ENCODE assay signal across 1 cellular context in the genomic region with DNA sequence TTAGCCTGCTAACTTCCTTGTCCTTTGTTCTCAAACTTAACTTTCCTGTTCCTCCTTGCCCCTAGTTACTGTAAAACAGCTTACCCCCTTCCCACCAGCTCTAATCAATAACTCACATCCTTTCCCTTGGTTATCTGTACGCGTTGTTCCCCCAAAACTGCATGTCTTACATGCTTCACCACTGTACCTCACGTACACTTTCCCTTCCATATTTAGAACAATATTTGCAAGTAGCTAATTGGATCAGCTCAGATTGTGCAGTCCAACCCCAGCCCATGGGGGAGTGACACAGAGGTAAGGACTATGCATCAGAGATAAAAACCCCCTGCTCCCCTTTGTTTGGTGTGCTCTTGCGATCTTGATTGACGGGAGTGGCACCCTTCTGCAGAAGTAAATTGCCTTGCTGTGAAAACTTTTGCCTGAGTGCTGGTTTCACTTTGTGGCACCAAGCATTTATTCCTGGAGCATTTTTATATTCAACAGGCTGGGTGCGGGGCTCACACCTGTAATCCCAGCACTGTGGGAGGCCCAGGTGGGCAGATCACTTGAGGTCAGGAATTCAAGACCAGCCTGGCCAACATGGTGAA.
TF ChIP-seq lines count a peak whose summit lies in the region.

No MANE protein-coding gene starts in this region.

TF ChIP-seq in SK-N-SH treated with all-trans-retinoic acid at 6 μM for 48 hours, 23 proteins besides CTCF, POLR2A, EP300 and RAD21 (continued from another document):
- TF ChIP-seq, protein P1, sequence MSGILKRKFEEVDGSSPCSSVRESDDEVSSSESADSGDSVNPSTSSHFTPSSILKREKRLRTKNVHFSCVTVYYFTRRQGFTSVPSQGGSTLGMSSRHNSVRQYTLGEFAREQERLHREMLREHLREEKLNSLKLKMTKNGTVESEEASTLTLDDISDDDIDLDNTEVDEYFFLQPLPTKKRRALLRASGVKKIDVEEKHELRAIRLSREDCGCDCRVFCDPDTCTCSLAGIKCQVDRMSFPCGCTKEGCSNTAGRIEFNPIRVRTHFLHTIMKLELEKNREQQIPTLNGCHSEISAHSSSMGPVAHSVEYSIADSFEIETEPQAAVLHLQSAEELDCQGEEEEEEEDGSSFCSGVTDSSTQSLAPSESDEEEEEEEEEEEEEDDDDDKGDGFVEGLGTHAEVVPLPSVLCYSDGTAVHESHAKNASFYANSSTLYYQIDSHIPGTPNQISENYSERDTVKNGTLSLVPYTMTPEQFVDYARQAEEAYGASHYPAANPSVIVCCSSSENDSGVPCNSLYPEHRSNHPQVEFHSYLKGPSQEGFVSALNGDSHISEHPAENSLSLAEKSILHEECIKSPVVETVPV (CRISPR knock-in tag; IDR thresholded peaks at IDR 0.05), result no peak
- TF ChIP-seq GLIS3 (CRISPR knock-in tag; IDR thresholded peaks at IDR 0.05) (no peak), BACH2 (CRISPR knock-in tag; IDR thresholded peaks at IDR 0.05; ENCODE audit: borderline replicate concordance) (no peak), ESRRG (CRISPR knock-in tag; IDR thresholded peaks at IDR 0.05) (no peak), OSR1 (CRISPR knock-in tag; IDR thresholded peaks at IDR 0.05) (no peak), ARNTL (CRISPR knock-in tag; IDR thresholded peaks at IDR 0.05; ENCODE audit: borderline replicate concordance, low read depth) (no peak), PPARA (CRISPR knock-in tag; IDR thresholded peaks at IDR 0.05; ENCODE audit: borderline replicate concordance) (no peak), ZC3H10 (CRISPR knock-in tag; IDR thresholded peaks at IDR 0.05) (no peak), TOX (CRISPR knock-in tag; IDR thresholded peaks at IDR 0.05; ENCODE audit: borderline replicate concordance) (no peak), ZNF565 (CRISPR knock-in tag; conservative IDR thresholded peaks at IDR 0.05; ENCODE audit: low read depth) (no peak)
- TF ChIP-seq, protein P2, sequence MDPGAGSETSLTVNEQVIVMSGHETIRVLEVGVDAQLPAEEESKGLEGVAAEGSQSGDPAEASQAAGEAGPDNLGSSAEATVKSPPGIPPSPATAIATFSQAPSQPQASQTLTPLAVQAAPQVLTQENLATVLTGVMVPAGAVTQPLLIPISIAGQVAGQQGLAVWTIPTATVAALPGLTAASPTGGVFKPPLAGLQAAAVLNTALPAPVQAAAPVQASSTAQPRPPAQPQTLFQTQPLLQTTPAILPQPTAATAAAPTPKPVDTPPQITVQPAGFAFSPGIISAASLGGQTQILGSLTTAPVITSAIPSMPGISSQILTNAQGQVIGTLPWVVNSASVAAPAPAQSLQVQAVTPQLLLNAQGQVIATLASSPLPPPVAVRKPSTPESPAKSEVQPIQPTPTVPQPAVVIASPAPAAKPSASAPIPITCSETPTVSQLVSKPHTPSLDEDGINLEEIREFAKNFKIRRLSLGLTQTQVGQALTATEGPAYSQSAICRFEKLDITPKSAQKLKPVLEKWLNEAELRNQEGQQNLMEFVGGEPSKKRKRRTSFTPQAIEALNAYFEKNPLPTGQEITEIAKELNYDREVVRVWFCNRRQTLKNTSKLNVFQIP (CRISPR knock-in tag; IDR thresholded peaks at IDR 0.05; ENCODE audit: borderline replicate concordance, low read depth), result no peak
